13 cellular contexts compared by ENCODE assay signal in genomic region chr5:73692166-73692640, GRCh38.
A peak's percentile ranks its signal among the peaks of the same experiment; 100 is the strongest.
DNase-seq lines count a peak whose midpoint lies in the region; ATAC-seq, FAIRE-seq and TF ChIP-seq lines count a peak whose summit lies in the region.
"Had no signal": no experiment of that assay in that cellular context is flagged by ENCODE, and none has a peak within 500 bp of the region (broad histone marks: within the 10 kb centered on the region; RNA-seq: fewer than 3 reads in every experiment).

No MANE protein-coding gene starts in this region.

- H3K27ac Mint-ChIP-seq in natural killer cell treated with Interleukin-12 subunit alpha and Interleukin-12 subunit beta and Interleukin-15 and Interleukin-18, amount 100 ng/mL, for 72 hours = peak overlapping the region; percentile 54 to 81
- H3K27ac Mint-ChIP-seq in T-cell = no peak overlapping the region
- H3K27ac Mint-ChIP-seq: activated T-cell treated with anti-CD3 and anti-CD28 coated beads, Interleukin-2, amount 50 U/mL, for 72 hours had no signal

- H3K27me3 ChIP-seq in bronchial epithelial cell (ENCODE audit: control insufficient read depth, insufficient read depth, low read length) (no peaks in the 10 kb centered on the region), spleen (replicated peaks in 1 of 7) (no peaks in the 10 kb centered on the region), right cardiac atrium (ENCODE audit: control insufficient read depth, insufficient read depth) (no peaks in the 10 kb centered on the region)
- H3K27me3 ChIP-seq: ovary, uterus had no signal

- 68 to 88% (median 80%) methylated on average over 2 of the region's 2 CpGs for WGBS in spleen, 5 donors
- WGBS in right cardiac atrium = 69% methylated on average over 2 of the region's 2 CpGs

- CTCF ChIA-PET in T-cell (lab: Charles Lee) = no interaction called here

- FAIRE-seq in bronchial epithelial cell (lab: Jason Lieb, UNC) = no peak

- peak overlapping the region; percentile 68 for H3K4me3 Mint-ChIP-seq in natural killer cell treated with Interleukin-12 subunit alpha and Interleukin-12 subunit beta and Interleukin-15 and Interleukin-18, amount 100 ng/mL, for 72 hours
- H3K4me3 Mint-ChIP-seq in T-cell = no peak overlapping the region
- H3K4me3 Mint-ChIP-seq: activated T-cell treated with anti-CD3 and anti-CD28 coated beads, Interleukin-2, amount 50 U/mL, for 72 hours had no signal

- H3K27me3 Mint-ChIP-seq in natural killer cell treated with Interleukin-12 subunit alpha and Interleukin-12 subunit beta and Interleukin-15 and Interleukin-18, amount 100 ng/mL, for 72 hours = no peaks in the 10 kb centered on the region
- peaks cover 11% of the 10 kb centered on the region in 2 donors for H3K27me3 Mint-ChIP-seq in T-cell

- TF ChIP-seq POLR2A in spleen (IDR thresholded peaks at IDR 0.05) = no peak

- H3K9me3 Mint-ChIP-seq in natural killer cell treated with Interleukin-12 subunit alpha and Interleukin-12 subunit beta and Interleukin-15 and Interleukin-18, amount 100 ng/mL, for 72 hours = peaks cover 4% of the 10 kb centered on the region
- H3K9me3 Mint-ChIP-seq in T-cell = no peaks in the 10 kb centered on the region
- H3K9me3 Mint-ChIP-seq: activated T-cell treated with anti-CD3 and anti-CD28 coated beads, Interleukin-2, amount 50 U/mL, for 72 hours had no signal

- POLR2A ChIA-PET in T-cell (lab: Charles Lee) = no interaction called here

- ATAC-seq in HG03439 (IDR thresholded peaks at IDR 0.05; ENCODE audit: unreplicated experiment) (peak; percentile 47), T-cell (replicated peaks in 1 of 4) (no peak), right cardiac atrium (no peak), HG02763 (IDR thresholded peaks at IDR 0.05; ENCODE audit: unreplicated experiment) (no peak)
- peak; percentile 56 to 84 for ATAC-seq in natural killer cell treated with Interleukin-12 subunit alpha and Interleukin-12 subunit beta and Interleukin-15 and Interleukin-18, amount 100 ng/mL, for 72 hours
- ATAC-seq: activated T-cell treated with anti-CD3 and anti-CD28 coated beads, Interleukin-2, amount 50 U/mL, for 72 hours had no signal

- no peaks in the 10 kb centered on the region for H3K9me3 ChIP-seq in spleen
- H3K9me3 ChIP-seq in right cardiac atrium (ENCODE audit: control insufficient read depth, low read length) = no peaks in the 10 kb centered on the region
- H3K9me3 ChIP-seq: ovary, uterus had no signal

- peaks cover 6% of the 10 kb centered on the region for H3K36me3 Mint-ChIP-seq in natural killer cell treated with Interleukin-12 subunit alpha and Interleukin-12 subunit beta and Interleukin-15 and Interleukin-18, amount 100 ng/mL, for 72 hours
- no peaks in the 10 kb centered on the region for H3K36me3 Mint-ChIP-seq in T-cell

- H3K36me3 ChIP-seq in bronchial epithelial cell (ENCODE audit: control insufficient read depth, insufficient read depth, low read length) (no peaks in the 10 kb centered on the region), spleen (no peaks in the 10 kb centered on the region)
- H3K36me3 ChIP-seq: ovary, uterus had no signal

- peaks cover 43 to 46% of the 10 kb centered on the region in 2 donors for H3K4me1 Mint-ChIP-seq in natural killer cell treated with Interleukin-12 subunit alpha and Interleukin-12 subunit beta and Interleukin-15 and Interleukin-18, amount 100 ng/mL, for 72 hours (ENCODE audit: low read depth in 2 of 2)
- peaks cover 0 to 13% (median 2%) of the 10 kb centered on the region in 3 donors for H3K4me1 Mint-ChIP-seq in T-cell

- intact Hi-C loops in spleen (cut with DNase I; ENCODE audit: low total_unique reads) = no loop called here
- intact Hi-C loops in right cardiac atrium (cut with DNase I) = no loop called here

- TF ChIP-seq CTCF in bronchial epithelial cell (IDR thresholded peaks at IDR 0.05; ENCODE audit: insufficient read depth, low read length, severe bottlenecking) (no peak), spleen (IDR thresholded peaks at IDR 0.05 in 8 of 11, conservative IDR thresholded peaks at IDR 0.05 in 3 of 11) (no peak)

- no peak overlapping the region for H3K27ac ChIP-seq in spleen
- no peak overlapping the region for H3K27ac ChIP-seq in right cardiac atrium (ENCODE audit: low read length)
- H3K27ac ChIP-seq: coronary artery, uterus had no signal

- H3K4me1 ChIP-seq in spleen (peaks cover 0 to 30% (median 16%) of the 10 kb centered on the region in 6 donors), right cardiac atrium (ENCODE audit: control insufficient read depth, insufficient read depth, low read length) (peaks cover 2% of the 10 kb centered on the region)
- H3K4me1 ChIP-seq: uterus had no signal

- DNase-seq in GM03348 (ENCODE audit: low spot score) = peak; percentile 65
- peak; percentile 93 for DNase-seq in bronchial epithelial cell (ENCODE audit: low read depth)
- no peak for DNase-seq in natural killer cell treated with Interleukin-12 subunit alpha and Interleukin-12 subunit beta and Interleukin-15 and Interleukin-18, amount 100 ng/mL, for 72 hours (ENCODE audit: low spot score)
- DNase-seq in spleen = no peak
- DNase-seq in T-cell = no peak
- no peak for DNase-seq in right cardiac atrium
- DNase-seq: activated T-cell treated with anti-CD3 and anti-CD28 coated beads, Interleukin-2, amount 50 U/mL, for 72 hours; T-helper 9 cell; uterus had no signal

- H3K4me3 ChIP-seq in bronchial epithelial cell (ENCODE audit: low read depth, low read length) (no peak overlapping the region), spleen (no peak overlapping the region), right cardiac atrium (ENCODE audit: low read length) (no peak overlapping the region)
- H3K4me3 ChIP-seq: coronary artery, ovary, uterus had no signal

Comparison
In these comparisons a context has a peak if more than half of its experiments do, and no peak if none do; other contexts are left out.
1. DNase-seq: peak in GM03348 (single experiment) and bronchial epithelial cell (single experiment); none in natural killer cell treated with Interleukin-12 subunit alpha and Interleukin-12 subunit beta and Interleukin-15 and Interleukin-18, amount 100 ng/mL, for 72 hours (single experiment), spleen (single experiment), T-cell (0 of 34) and right cardiac atrium (0 of 3).
2. ATAC-seq: peak in HG03439 (single experiment) and natural killer cell treated with Interleukin-12 subunit alpha and Interleukin-12 subunit beta and Interleukin-15 and Interleukin-18, amount 100 ng/mL, for 72 hours (2 of 2); none in T-cell (0 of 4), right cardiac atrium (0 of 2) and HG02763 (single experiment).
3. H3K27ac Mint-ChIP-seq: peak in natural killer cell treated with Interleukin-12 subunit alpha and Interleukin-12 subunit beta and Interleukin-15 and Interleukin-18, amount 100 ng/mL, for 72 hours (2 of 2); none in T-cell (0 of 2).